In the genomic region with DNA sequence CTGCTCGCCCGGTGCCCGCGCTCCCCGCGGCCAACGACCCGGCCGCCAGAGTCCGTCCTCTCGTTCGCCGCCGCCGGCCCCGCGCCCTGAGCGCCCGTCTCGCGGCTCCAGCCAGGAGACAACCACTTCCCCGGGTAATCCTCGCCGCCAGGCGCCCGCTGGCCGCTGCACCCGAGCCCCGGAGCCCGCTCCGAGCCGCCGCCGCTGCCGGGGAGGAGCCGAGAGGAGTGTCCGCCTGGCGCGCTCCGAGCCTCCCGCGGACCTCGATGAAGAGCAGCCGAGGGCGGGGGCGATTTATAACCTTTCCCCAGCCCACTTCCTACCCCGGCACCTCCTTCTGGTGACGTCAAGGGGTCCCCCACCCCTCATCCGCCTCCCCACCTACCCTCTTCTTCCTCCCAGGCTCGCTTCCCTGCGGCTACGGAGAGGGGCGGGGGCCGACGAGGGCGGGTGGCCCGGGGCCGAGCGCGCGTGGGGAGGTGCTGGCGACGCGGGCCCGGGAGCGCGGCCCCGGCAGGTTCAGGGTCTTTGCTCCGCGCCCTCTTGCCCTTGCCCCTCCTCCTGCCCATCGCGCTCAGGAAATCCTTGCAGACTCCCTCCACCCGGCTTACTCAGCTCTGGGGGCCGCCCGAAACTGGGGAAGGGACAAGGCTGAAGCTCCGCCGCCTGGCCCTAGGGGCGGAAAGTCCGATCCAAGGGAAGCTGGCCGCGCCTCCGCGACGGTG, we compare ENCODE assay signal across 9 cellular contexts. TPM values are rescaled to one million over a fixed set of nuclear protein-coding genes. Genes with fewer than 3 reads are reported as not detected.
DNase-seq lines count a peak whose midpoint lies in the region; ATAC-seq lines count a peak whose summit lies in the region.
"Had no signal": no experiment of that assay in that cellular context is flagged by ENCODE, and none has a peak within 500 bp of the region (broad histone marks: within the 10 kb centered on the region; RNA-seq: fewer than 3 reads in every experiment).

A gene with protein sequence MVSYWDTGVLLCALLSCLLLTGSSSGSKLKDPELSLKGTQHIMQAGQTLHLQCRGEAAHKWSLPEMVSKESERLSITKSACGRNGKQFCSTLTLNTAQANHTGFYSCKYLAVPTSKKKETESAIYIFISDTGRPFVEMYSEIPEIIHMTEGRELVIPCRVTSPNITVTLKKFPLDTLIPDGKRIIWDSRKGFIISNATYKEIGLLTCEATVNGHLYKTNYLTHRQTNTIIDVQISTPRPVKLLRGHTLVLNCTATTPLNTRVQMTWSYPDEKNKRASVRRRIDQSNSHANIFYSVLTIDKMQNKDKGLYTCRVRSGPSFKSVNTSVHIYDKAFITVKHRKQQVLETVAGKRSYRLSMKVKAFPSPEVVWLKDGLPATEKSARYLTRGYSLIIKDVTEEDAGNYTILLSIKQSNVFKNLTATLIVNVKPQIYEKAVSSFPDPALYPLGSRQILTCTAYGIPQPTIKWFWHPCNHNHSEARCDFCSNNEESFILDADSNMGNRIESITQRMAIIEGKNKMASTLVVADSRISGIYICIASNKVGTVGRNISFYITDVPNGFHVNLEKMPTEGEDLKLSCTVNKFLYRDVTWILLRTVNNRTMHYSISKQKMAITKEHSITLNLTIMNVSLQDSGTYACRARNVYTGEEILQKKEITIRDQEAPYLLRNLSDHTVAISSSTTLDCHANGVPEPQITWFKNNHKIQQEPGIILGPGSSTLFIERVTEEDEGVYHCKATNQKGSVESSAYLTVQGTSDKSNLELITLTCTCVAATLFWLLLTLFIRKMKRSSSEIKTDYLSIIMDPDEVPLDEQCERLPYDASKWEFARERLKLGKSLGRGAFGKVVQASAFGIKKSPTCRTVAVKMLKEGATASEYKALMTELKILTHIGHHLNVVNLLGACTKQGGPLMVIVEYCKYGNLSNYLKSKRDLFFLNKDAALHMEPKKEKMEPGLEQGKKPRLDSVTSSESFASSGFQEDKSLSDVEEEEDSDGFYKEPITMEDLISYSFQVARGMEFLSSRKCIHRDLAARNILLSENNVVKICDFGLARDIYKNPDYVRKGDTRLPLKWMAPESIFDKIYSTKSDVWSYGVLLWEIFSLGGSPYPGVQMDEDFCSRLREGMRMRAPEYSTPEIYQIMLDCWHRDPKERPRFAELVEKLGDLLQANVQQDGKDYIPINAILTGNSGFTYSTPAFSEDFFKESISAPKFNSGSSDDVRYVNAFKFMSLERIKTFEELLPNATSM (N-terminal part only) (minus strand): TSS at position 268 of the 725 bp plus-strand sequence. CDS start 285 bp downstream, outside the sequence.

- no peak within 1 kb of the TSS for H3K9ac ChIP-seq in mesenchymal stem cell (ENCODE audit: low read length)

- no peak within 1 kb of the TSS for H2AK5ac ChIP-seq in mesenchymal stem cell (ENCODE audit: low read length, severe bottlenecking)

- H4K91ac ChIP-seq in mesenchymal stem cell (ENCODE audit: low read length): no peak within 1 kb of the TSS

- H3K27me3 Mint-ChIP-seq in stimulated activated naive B cell treated with anti-CD40 and anti-IgM and Interleukin-4, amounts not matched to agents 10 μg/mL and 1 μg/mL and 100 μg/mL, for 72 hours: peaks cover 21 to 26% of the 10 kb centered on the region in 2 donors

- H2BK15ac ChIP-seq in mesenchymal stem cell (ENCODE audit: low read depth, poor library complexity, severe bottlenecking): peak within 1 kb of the TSS; percentile 96

- H2BK12ac ChIP-seq in mesenchymal stem cell (ENCODE audit: low read length in 2 of 2): peak within 1 kb of the TSS in 1 of 2 experiments; percentile 77

- peak within 1 kb of the TSS; percentile 86 for H2AFZ ChIP-seq in mesenchymal stem cell (ENCODE audit: low read depth, low read length)

- no peaks in the 10 kb centered on the region for H3K9me3 ChIP-seq in mesenchymal stem cell (ENCODE audit: control insufficient read depth, low read length)

- peak within 1 kb of the TSS; percentile 79 for H3K4me2 ChIP-seq in mesenchymal stem cell (ENCODE audit: low read length, poor library complexity, severe bottlenecking)

- H3K23ac ChIP-seq in mesenchymal stem cell (ENCODE audit: low read length in 2 of 2): peak within 1 kb of the TSS in 1 of 2 experiments; percentile 77

- DNase-seq in NCI-H1105 treated with DMSO at 0.1 percent for 48 hours (lab: John Stamatoyannopoulos, UW) (peak; percentile 10), NCI-H1105 (lab: John Stamatoyannopoulos, UW) (no peak), SKM-1 treated with dmso at 0.1 percent for 144 hours (lab: John Stamatoyannopoulos, UW; ENCODE audit: unreplicated experiment) (peak; percentile 29), ecto neural progenitor cell (ENCODE audit: low spot score) (peak; percentile 80), mesenchymal stem cell (peak; percentile 61), GM19240 (ENCODE audit: insufficient read length, low spot score) (no peak)
- DNase-seq in stimulated activated naive B cell treated with anti-CD40 and anti-IgM and Interleukin-4, amounts not matched to agents 10 μg/mL and 1 μg/mL and 100 μg/mL, for 72 hours: peak; percentile 35

- H3K4me3 Mint-ChIP-seq in stimulated activated naive B cell treated with anti-CD40 and anti-IgM and Interleukin-4, amounts not matched to agents 10 μg/mL and 1 μg/mL and 100 μg/mL, for 72 hours: peak within 1 kb of the TSS; percentile 82 to 92

- H2BK5ac ChIP-seq in mesenchymal stem cell (ENCODE audit: low read depth, low read length, poor library complexity, severe bottlenecking): no peak within 1 kb of the TSS

- peak within 1 kb of the TSS; percentile 26 to 67 for H3K18ac ChIP-seq in mesenchymal stem cell (ENCODE audit: low read depth in 1 of 2, low read length in 2 of 2)

- peak; percentile 61 to 62 for ATAC-seq in stimulated activated naive B cell treated with anti-CD40 and anti-IgM and Interleukin-4, amounts not matched to agents 10 μg/mL and 1 μg/mL and 100 μg/mL, for 72 hours (replicated peaks)
- no peak for ATAC-seq in HG03460 (IDR thresholded peaks at IDR 0.05; ENCODE audit: unreplicated experiment)

- peak within 1 kb of the TSS; percentile 45 to 65 for H3K4me3 ChIP-seq in mesenchymal stem cell (ENCODE audit: insufficient read depth in 1 of 2, low read depth in 1 of 2, low read length in 2 of 2)

- no peaks in the 10 kb centered on the region for H3K36me3 ChIP-seq in mesenchymal stem cell (ENCODE audit: control insufficient read depth in 1 of 2, insufficient read depth in 2 of 2, low read depth in 1 of 2, low read length in 2 of 2)

- H2BK120ac ChIP-seq in mesenchymal stem cell (ENCODE audit: low read depth, low read length): peak within 1 kb of the TSS; percentile 55

- H3K27ac Mint-ChIP-seq in stimulated activated naive B cell treated with anti-CD40 and anti-IgM and Interleukin-4, amounts not matched to agents 10 μg/mL and 1 μg/mL and 100 μg/mL, for 72 hours: peak within 1 kb of the TSS; percentile 62

- under 1% methylated on average over 57 of the region's 84 CpGs for WGBS in mesenchymal stem cell

- H4K8ac ChIP-seq in mesenchymal stem cell (ENCODE audit: low read length): peak within 1 kb of the TSS; percentile 75

- H3K4me1 ChIP-seq in mesenchymal stem cell (ENCODE audit: control insufficient read depth, insufficient read depth, low read depth, low read length): peaks cover 22% of the 10 kb centered on the region

- H3K9me3 Mint-ChIP-seq in stimulated activated naive B cell treated with anti-CD40 and anti-IgM and Interleukin-4, amounts not matched to agents 10 μg/mL and 1 μg/mL and 100 μg/mL, for 72 hours: no peaks in the 10 kb centered on the region

- H3K27ac ChIP-seq in mesenchymal stem cell (ENCODE audit: low read length, poor library complexity, severe bottlenecking): no peak within 1 kb of the TSS

- peaks cover 74 to 84% of the 10 kb centered on the region in 2 experiments for H3K27me3 ChIP-seq in mesenchymal stem cell (ENCODE audit: control insufficient read depth in 1 of 2, insufficient read depth in 1 of 2, low read length in 2 of 2)

- H3K14ac ChIP-seq in mesenchymal stem cell (ENCODE audit: low read length in 2 of 2): peak within 1 kb of the TSS in 1 of 2 experiments; percentile 49

- no peaks in the 10 kb centered on the region for H3K79me1 ChIP-seq in mesenchymal stem cell (replicated peaks; ENCODE audit: low read length, poor library complexity, severe bottlenecking)

- H3K36me3 Mint-ChIP-seq in stimulated activated naive B cell treated with anti-CD40 and anti-IgM and Interleukin-4, amounts not matched to agents 10 μg/mL and 1 μg/mL and 100 μg/mL, for 72 hours: peaks cover 4 to 5% of the 10 kb centered on the region in 2 donors
- H3K36me3 Mint-ChIP-seq: CD4-positive, CD25-positive, alpha-beta regulatory T cell had no signal

- H3K4me1 Mint-ChIP-seq in stimulated activated naive B cell treated with anti-CD40 and anti-IgM and Interleukin-4, amounts not matched to agents 10 μg/mL and 1 μg/mL and 100 μg/mL, for 72 hours: peaks cover 9 to 36% of the 10 kb centered on the region in 2 donors

- H3K4ac ChIP-seq in mesenchymal stem cell (ENCODE audit: low read depth in 1 of 2, low read length in 2 of 2): peak within 1 kb of the TSS in 1 of 2 experiments; percentile 4

RNA-seq across cellular contexts. Expression of the gene that starts here (rescaled TPM):
- polyA plus RNA-seq in mesenchymal stem cell (2013, experiment 1 of 2): 42.4 TPM
- 41.8 TPM for polyA plus RNA-seq in mesenchymal stem cell (2013, experiment 2 of 2)

Comparison
In these comparisons a context has a peak if more than half of its experiments do, and no peak if none do; other contexts are left out.
1. DNase-seq: peak in NCI-H1105 treated with DMSO at 0.1 percent for 48 hours (single experiment), SKM-1 treated with dmso at 0.1 percent for 144 hours (single experiment), ecto neural progenitor cell (single experiment), mesenchymal stem cell (single experiment) and stimulated activated naive B cell treated with anti-CD40 and anti-IgM and Interleukin-4, amounts not matched to agents 10 μg/mL and 1 μg/mL and 100 μg/mL, for 72 hours (single experiment); none in NCI-H1105 (single experiment) and GM19240 (single experiment).